ENCODE assay signal across 1 cellular context in the genomic region with DNA sequence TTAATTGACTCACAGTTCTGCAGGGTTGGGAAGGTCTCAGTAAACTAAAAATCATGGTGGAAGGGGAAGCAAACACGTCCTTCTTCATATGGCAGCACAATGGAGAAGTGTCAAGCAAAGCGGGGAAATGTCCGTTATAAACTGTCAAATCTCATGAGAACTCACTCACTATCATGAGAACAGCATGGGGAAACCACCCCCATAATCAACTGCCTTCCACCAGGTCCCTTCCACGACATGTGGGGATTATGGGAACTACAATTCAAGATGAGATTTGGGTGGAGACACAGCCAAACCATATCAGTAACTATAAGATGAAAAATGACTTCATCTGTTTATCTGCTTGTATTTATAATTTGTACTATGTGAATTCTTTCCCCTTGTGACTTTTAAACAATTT.
TF ChIP-seq lines count a peak whose summit lies in the region.

No MANE protein-coding gene starts in this region.

TF ChIP-seq in GM23338, 12 proteins besides CTCF, POLR2A, EP300 and RAD21 (continued from another document):
- TF ChIP-seq, protein P1, sequence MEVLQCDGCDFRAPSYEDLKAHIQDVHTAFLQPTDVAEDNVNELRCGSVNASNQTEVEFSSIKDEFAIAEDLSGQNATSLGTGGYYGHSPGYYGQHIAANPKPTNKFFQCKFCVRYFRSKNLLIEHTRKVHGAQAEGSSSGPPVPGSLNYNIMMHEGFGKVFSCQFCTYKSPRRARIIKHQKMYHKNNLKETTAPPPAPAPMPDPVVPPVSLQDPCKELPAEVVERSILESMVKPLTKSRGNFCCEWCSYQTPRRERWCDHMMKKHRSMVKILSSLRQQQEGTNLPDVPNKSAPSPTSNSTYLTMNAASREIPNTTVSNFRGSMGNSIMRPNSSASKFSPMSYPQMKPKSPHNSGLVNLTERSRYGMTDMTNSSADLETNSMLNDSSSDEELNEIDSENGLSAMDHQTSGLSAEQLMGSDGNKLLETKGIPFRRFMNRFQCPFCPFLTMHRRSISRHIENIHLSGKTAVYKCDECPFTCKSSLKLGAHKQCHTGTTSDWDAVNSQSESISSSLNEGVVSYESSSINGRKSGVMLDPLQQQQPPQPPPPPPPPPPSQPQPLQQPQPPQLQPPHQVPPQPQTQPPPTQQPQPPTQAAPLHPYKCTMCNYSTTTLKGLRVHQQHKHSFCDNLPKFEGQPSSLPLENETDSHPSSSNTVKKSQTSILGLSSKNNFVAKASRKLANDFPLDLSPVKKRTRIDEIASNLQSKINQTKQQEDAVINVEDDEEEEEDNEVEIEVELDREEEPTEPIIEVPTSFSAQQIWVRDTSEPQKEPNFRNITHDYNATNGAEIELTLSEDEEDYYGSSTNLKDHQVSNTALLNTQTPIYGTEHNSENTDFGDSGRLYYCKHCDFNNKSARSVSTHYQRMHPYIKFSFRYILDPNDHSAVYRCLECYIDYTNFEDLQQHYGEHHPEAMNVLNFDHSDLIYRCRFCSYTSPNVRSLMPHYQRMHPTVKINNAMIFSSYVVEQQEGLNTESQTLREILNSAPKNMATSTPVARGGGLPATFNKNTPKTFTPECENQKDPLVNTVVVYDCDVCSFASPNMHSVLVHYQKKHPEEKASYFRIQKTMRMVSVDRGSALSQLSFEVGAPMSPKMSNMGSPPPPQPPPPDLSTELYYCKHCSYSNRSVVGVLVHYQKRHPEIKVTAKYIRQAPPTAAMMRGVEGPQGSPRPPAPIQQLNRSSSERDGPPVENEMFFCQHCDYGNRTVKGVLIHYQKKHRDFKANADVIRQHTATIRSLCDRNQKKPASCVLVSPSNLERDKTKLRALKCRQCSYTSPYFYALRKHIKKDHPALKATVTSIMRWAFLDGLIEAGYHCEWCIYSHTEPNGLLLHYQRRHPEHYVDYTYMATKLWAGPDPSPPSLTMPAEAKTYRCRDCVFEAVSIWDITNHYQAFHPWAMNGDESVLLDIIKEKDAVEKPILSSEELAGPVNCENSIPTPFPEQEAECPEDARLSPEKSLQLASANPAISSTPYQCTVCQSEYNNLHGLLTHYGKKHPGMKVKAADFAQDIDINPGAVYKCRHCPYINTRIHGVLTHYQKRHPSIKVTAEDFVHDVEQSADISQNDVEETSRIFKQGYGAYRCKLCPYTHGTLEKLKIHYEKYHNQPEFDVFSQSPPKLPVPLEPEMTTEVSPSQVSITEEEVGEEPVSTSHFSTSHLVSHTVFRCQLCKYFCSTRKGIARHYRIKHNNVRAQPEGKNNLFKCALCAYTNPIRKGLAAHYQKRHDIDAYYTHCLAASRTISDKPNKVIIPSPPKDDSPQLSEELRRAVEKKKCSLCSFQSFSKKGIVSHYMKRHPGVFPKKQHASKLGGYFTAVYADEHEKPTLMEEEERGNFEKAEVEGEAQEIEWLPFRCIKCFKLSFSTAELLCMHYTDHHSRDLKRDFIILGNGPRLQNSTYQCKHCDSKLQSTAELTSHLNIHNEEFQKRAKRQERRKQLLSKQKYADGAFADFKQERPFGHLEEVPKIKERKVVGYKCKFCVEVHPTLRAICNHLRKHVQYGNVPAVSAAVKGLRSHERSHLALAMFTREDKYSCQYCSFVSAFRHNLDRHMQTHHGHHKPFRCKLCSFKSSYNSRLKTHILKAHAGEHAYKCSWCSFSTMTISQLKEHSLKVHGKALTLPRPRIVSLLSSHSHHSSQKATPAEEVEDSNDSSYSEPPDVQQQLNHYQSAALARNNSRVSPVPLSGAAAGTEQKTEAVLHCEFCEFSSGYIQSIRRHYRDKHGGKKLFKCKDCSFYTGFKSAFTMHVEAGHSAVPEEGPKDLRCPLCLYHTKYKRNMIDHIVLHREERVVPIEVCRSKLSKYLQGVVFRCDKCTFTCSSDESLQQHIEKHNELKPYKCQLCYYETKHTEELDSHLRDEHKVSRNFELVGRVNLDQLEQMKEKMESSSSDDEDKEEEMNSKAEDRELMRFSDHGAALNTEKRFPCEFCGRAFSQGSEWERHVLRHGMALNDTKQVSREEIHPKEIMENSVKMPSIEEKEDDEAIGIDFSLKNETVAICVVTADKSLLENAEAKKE (CRISPR knock-in tag; IDR thresholded peaks at IDR 0.05), result no peak
- TF ChIP-seq, protein P2, sequence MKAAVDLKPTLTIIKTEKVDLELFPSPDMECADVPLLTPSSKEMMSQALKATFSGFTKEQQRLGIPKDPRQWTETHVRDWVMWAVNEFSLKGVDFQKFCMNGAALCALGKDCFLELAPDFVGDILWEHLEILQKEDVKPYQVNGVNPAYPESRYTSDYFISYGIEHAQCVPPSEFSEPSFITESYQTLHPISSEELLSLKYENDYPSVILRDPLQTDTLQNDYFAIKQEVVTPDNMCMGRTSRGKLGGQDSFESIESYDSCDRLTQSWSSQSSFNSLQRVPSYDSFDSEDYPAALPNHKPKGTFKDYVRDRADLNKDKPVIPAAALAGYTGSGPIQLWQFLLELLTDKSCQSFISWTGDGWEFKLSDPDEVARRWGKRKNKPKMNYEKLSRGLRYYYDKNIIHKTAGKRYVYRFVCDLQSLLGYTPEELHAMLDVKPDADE (IDR thresholded peaks at IDR 0.05), result no peak
- TF ChIP-seq, protein P3, sequence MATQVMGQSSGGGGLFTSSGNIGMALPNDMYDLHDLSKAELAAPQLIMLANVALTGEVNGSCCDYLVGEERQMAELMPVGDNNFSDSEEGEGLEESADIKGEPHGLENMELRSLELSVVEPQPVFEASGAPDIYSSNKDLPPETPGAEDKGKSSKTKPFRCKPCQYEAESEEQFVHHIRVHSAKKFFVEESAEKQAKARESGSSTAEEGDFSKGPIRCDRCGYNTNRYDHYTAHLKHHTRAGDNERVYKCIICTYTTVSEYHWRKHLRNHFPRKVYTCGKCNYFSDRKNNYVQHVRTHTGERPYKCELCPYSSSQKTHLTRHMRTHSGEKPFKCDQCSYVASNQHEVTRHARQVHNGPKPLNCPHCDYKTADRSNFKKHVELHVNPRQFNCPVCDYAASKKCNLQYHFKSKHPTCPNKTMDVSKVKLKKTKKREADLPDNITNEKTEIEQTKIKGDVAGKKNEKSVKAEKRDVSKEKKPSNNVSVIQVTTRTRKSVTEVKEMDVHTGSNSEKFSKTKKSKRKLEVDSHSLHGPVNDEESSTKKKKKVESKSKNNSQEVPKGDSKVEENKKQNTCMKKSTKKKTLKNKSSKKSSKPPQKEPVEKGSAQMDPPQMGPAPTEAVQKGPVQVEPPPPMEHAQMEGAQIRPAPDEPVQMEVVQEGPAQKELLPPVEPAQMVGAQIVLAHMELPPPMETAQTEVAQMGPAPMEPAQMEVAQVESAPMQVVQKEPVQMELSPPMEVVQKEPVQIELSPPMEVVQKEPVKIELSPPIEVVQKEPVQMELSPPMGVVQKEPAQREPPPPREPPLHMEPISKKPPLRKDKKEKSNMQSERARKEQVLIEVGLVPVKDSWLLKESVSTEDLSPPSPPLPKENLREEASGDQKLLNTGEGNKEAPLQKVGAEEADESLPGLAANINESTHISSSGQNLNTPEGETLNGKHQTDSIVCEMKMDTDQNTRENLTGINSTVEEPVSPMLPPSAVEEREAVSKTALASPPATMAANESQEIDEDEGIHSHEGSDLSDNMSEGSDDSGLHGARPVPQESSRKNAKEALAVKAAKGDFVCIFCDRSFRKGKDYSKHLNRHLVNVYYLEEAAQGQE (IDR thresholded peaks at IDR 0.05; ENCODE audit: unreplicated experiment), result no peak
- TF ChIP-seq NANOG (IDR thresholded peaks at IDR 0.05; ENCODE audit: borderline replicate concordance), result no peak
